ENCODE assay signal across 12 cellular contexts in the genomic region with DNA sequence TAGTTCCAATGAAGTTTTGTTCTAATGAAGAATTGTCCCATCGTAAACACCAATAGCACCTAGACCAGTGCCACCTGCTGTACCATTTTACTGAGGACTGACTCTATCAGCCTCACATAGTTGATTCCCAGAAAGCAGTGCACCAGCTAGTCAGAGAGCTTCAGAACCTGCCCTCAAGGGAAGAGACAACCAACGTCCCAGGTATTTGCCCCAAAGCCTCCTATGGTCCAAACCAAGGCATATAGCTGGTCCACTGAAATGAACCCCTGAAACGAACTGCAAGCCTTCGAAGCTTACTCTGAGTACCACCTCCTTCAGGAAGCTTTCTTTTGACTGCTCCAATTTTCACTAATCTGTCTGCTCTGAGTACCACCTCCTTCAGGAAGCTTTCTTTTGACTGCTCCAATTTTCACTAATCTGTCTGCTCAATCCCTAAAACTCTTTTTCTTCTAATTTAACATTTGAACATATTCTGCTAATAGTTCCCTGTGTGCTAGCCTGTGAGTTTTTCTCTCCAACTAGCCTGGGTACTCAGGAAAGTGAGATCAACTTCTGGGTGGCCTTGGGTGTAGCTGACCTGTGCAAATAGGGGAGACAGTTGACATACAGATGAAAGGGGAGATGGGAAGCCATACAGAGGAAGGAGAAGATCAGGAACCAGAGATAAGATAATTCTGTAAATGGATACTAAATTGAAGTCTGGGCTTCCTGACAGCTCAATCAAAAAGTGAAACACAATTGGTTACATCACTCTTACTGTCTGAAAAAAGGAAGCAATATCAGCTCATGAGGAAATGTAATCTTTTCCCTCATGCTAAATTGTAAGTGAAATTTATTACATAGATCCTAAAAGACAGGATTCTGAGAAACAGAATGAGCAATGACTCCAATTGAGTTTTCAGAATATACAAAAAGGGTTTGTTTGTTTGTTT. TPM values are rescaled to one million over a fixed set of nuclear protein-coding genes. Genes with fewer than 3 reads are reported as not detected.
A peak's percentile ranks its signal among the peaks of the same experiment; 100 is the strongest.
DNase-seq lines count a peak whose midpoint lies in the region; TF ChIP-seq lines count a peak whose summit lies in the region.
"Had no signal": no experiment of that assay in that cellular context is flagged by ENCODE, and none has a peak within 500 bp of the region (broad histone marks: within the 10 kb centered on the region; RNA-seq: fewer than 3 reads in every experiment).

No MANE protein-coding gene starts in this region.

- H3K4me1 ChIP-seq in BLaER1 treated with 17β-estradiol and CSF1 and Interleukin-3, amounts not matched to agents 10 nM and 100 nM: peaks cover 58 to 89% (median 67%) of the 10 kb centered on the region in 10 experiments
- peaks cover 35% of the 10 kb centered on the region for H3K4me1 ChIP-seq in HEK293 (ENCODE audit: control insufficient read depth, insufficient read depth, low read length)
- H3K4me1 ChIP-seq in SJCRH30: peaks cover 62% of the 10 kb centered on the region
- peaks cover 0 to 33% of the 10 kb centered on the region in 2 donors for H3K4me1 ChIP-seq in ascending aorta
- H3K4me1 ChIP-seq in esophagus squamous epithelium: peaks cover 20 to 76% (median 46%) of the 10 kb centered on the region in 3 donors

- peaks cover 39% of the 10 kb centered on the region for H3K4me1 Mint-ChIP-seq in endothelial cell (ENCODE audit: unreplicated experiment)

- no peaks in the 10 kb centered on the region for H3K36me3 Mint-ChIP-seq in endothelial cell (ENCODE audit: low read depth, unreplicated experiment)

- peak overlapping the region; percentile 48 to 83 (median 76) for H3K4me2 ChIP-seq in BLaER1 treated with 17β-estradiol and CSF1 and Interleukin-3, amounts not matched to agents 10 nM and 100 nM

- intact Hi-C loops in ascending aorta (cut with DNase I): no loop called here
- intact Hi-C loops in esophagus squamous epithelium (cut with DNase I): no loop called here

- peak overlapping the region in 6 of 11 experiments; percentile 2 to 44 (median 24); a peak in 6 of 22 replicates for H3K27ac ChIP-seq in BLaER1 treated with 17β-estradiol and CSF1 and Interleukin-3, amounts not matched to agents 10 nM and 100 nM
- H3K27ac ChIP-seq in HEK293 (ENCODE audit: extremely low read depth, low read depth, low read length) (no peak overlapping the region), SJCRH30 (no peak overlapping the region), ascending aorta (peak overlapping the region in 1 of 2 donors; percentile 4), esophagus squamous epithelium (peak overlapping the region in 1 of 4 donors; percentile 17)
- H3K27ac ChIP-seq: SK-N-MC had no signal

- no peak overlapping the region for H3K4me3 ChIP-seq in BLaER1 treated with 17β-estradiol and CSF1 and Interleukin-3, amounts not matched to agents 10 nM and 100 nM
- no peak overlapping the region for H3K4me3 ChIP-seq in HEK293 (ENCODE audit: low read depth, low read length)
- H3K4me3 ChIP-seq in SJCRH30: no peak overlapping the region
- no peak overlapping the region for H3K4me3 ChIP-seq in ascending aorta
- no peak overlapping the region for H3K4me3 ChIP-seq in esophagus squamous epithelium
- H3K4me3 ChIP-seq: SK-N-MC had no signal

- H3K9me3 ChIP-seq in BLaER1 treated with 17β-estradiol and CSF1 and Interleukin-3, amounts not matched to agents 10 nM and 100 nM (replicated peaks in 1 of 11): no peaks in the 10 kb centered on the region
- H3K9me3 ChIP-seq in HEK293 (ENCODE audit: control insufficient read depth, insufficient read depth, low read depth, low read length): no peaks in the 10 kb centered on the region
- H3K9me3 ChIP-seq in SJCRH30 (replicated peaks): no peaks in the 10 kb centered on the region
- H3K9me3 ChIP-seq in ascending aorta: no peaks in the 10 kb centered on the region
- H3K9me3 ChIP-seq in esophagus squamous epithelium: no peaks in the 10 kb centered on the region

- CTCF ChIA-PET in HEK293 (lab: Yijun Ruan, JAX): interaction anchor here (0.7 to 1.7 kb wide), 6 partner anchors 17 to 72 kb away, joined by 3 read pairs; no protein-coding TSS in a partner anchor

- DNase-seq in SIG-M5 treated with dmso at 0.1 percent for 504 hours (lab: John Stamatoyannopoulos, UW; ENCODE audit: unreplicated experiment): peak; percentile 73
- DNase-seq in endothelial cell (ENCODE audit: low spot score): no peak
- DNase-seq in SJCRH30: no peak
- DNase-seq in ascending aorta (ENCODE audit: low spot score in 2 of 2): no peak
- no peak for DNase-seq in COLO829 (ENCODE audit: low spot score)
- no peak for DNase-seq in esophagus squamous epithelium (lab: John Stamatoyannopoulos, UW)
- DNase-seq: cerebellar nuclear complex, DMS53, substantia nigra had no signal

- no peaks in the 10 kb centered on the region for H3K9me3 Mint-ChIP-seq in endothelial cell (ENCODE audit: unreplicated experiment)

- TF ChIP-seq POLR2A in esophagus squamous epithelium (IDR thresholded peaks at IDR 0.05): no peak

- TF ChIP-seq CTCF in HEK293 (tag by site-specific recombination; IDR thresholded peaks at IDR 0.05): no peak
- no peak for TF ChIP-seq CTCF in endothelial cell (IDR thresholded peaks at IDR 0.05; ENCODE audit: unreplicated experiment)
- no peak for TF ChIP-seq CTCF in ascending aorta (IDR thresholded peaks at IDR 0.05)
- no peak for TF ChIP-seq CTCF in esophagus squamous epithelium (IDR thresholded peaks at IDR 0.05)

- H3K27me3 ChIP-seq in BLaER1 treated with 17β-estradiol and CSF1 and Interleukin-3, amounts not matched to agents 10 nM and 100 nM: peaks cover 0 to 6% (median 0%) of the 10 kb centered on the region in 11 experiments; a peak in 1 of 22 replicates
- H3K27me3 ChIP-seq in SJCRH30 (no peaks in the 10 kb centered on the region), ascending aorta (no peaks in the 10 kb centered on the region), esophagus squamous epithelium (no peaks in the 10 kb centered on the region)

- POLR2A ChIA-PET in HEK293 (lab: Yijun Ruan, JAX): interaction anchor here (0.7 kb wide), 1 partner anchor 29 kb away, joined by 5 read pairs; no protein-coding TSS in a partner anchor

- no peaks in the 10 kb centered on the region for H3K36me3 ChIP-seq in BLaER1 treated with 17β-estradiol and CSF1 and Interleukin-3, amounts not matched to agents 10 nM and 100 nM
- H3K36me3 ChIP-seq in HEK293 (ENCODE audit: control insufficient read depth in 2 of 2, insufficient read depth in 1 of 2, low read length in 2 of 2): no peaks in the 10 kb centered on the region
- H3K36me3 ChIP-seq in SJCRH30: no peaks in the 10 kb centered on the region
- H3K36me3 ChIP-seq in ascending aorta: no peaks in the 10 kb centered on the region
- H3K36me3 ChIP-seq in esophagus squamous epithelium: no peaks in the 10 kb centered on the region

- H3K9ac ChIP-seq in BLaER1 treated with 17β-estradiol and CSF1 and Interleukin-3, amounts not matched to agents 10 nM and 100 nM: peak overlapping the region in 1 of 11 experiments; percentile 5; a peak in 1 of 22 replicates

- no peaks in the 10 kb centered on the region for H4K20me1 ChIP-seq in BLaER1 treated with 17β-estradiol and CSF1 and Interleukin-3, amounts not matched to agents 10 nM and 100 nM

- H3K27me3 Mint-ChIP-seq in endothelial cell (ENCODE audit: unreplicated experiment): peaks cover 5% of the 10 kb centered on the region

- H3K27ac Mint-ChIP-seq in endothelial cell (ENCODE audit: unreplicated experiment): peak overlapping the region; percentile 38

- H3K4me3 Mint-ChIP-seq in endothelial cell (ENCODE audit: unreplicated experiment): no peak overlapping the region

- WGBS in esophagus squamous epithelium, 2 donors: 78% methylated on average over 4 of the region's 4 CpGs

TF ChIP-seq in HEK293, 187 proteins besides CTCF, POLR2A, EP300 and RAD21:
- TF ChIP-seq, protein P1, sequence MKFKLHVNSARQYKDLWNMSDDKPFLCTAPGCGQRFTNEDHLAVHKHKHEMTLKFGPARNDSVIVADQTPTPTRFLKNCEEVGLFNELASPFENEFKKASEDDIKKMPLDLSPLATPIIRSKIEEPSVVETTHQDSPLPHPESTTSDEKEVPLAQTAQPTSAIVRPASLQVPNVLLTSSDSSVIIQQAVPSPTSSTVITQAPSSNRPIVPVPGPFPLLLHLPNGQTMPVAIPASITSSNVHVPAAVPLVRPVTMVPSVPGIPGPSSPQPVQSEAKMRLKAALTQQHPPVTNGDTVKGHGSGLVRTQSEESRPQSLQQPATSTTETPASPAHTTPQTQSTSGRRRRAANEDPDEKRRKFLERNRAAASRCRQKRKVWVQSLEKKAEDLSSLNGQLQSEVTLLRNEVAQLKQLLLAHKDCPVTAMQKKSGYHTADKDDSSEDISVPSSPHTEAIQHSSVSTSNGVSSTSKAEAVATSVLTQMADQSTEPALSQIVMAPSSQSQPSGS (tag by site-specific recombination; IDR thresholded peaks at IDR 0.05; ENCODE audit: low read depth): peak; percentile 57; the same call in 1 of the 2 replicates
- TF ChIP-seq, protein P2, sequence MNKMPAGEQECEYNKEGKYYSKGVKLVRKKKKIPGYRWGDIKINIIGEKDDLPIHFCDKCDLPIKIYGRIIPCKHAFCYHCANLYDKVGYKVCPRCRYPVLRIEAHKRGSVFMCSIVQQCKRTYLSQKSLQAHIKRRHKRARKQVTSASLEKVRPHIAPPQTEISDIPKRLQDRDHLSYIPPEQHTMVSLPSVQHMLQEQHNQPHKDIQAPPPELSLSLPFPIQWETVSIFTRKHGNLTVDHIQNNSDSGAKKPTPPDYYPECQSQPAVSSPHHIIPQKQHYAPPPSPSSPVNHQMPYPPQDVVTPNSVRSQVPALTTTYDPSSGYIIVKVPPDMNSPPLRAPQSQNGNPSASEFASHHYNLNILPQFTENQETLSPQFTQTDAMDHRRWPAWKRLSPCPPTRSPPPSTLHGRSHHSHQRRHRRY (tag by site-specific recombination; IDR thresholded peaks at IDR 0.05): no peak
TF ChIP-seq in HEK293: peak in this region for 1.

RNA-seq across cellular contexts. Expression of a gene that starts 33.5 kb away (rescaled TPM):
- total RNA-seq in endothelial cell (ENCODE audit: unreplicated experiment): 49.7 TPM
- 117 and 128 TPM in 2 replicates for total RNA-seq in SJCRH30 (2014; rRNA removed; shearing (Covaris generic))
- total RNA-seq in ascending aorta: 25.2 TPM
- total RNA-seq in esophagus squamous epithelium: 10 to 100 TPM; 11.6 to 29.8 (median 22.4) TPM

Comparison
In these comparisons a context has a peak if more than half of its experiments do, and no peak if none do; other contexts are left out.
1. H3K27ac ChIP-seq: peak in BLaER1 treated with 17β-estradiol and CSF1 and Interleukin-3, amounts not matched to agents 10 nM and 100 nM (6 of 11); none in HEK293 (single experiment) and SJCRH30 (single experiment).